1 cellular context compared by ENCODE assay signal in genomic region chr20:31596412-31596715, GRCh38.
TF ChIP-seq lines count a peak whose summit lies in the region.
"Not testable (repeated sequence)": the region's sequence is repeated elsewhere in the genome, so short reads cannot be mapped to it uniquely, and the experiment has no call there.

No MANE protein-coding gene starts in this region.

TF ChIP-seq in HepG2, 621 proteins besides CTCF, POLR2A, EP300 and RAD21:
- TF ChIP-seq PTBP1 (IDR thresholded peaks at IDR 0.05; ENCODE audit: low read depth, low read length, poor library complexity, severe bottlenecking) (peak; percentile 44), ZFP37 (CRISPR knock-in tag; IDR thresholded peaks at IDR 0.05; ENCODE audit: borderline replicate concordance) (0 out of 2 replicates have a peak, but pooled peaks have one; percentile 33), ZNF687 (CRISPR knock-in tag; IDR thresholded peaks at IDR 0.05) (peak; percentile 56), KDM1A (CRISPR knock-in tag; IDR thresholded peaks at IDR 0.05) (0 out of 2 replicates have a peak, but pooled peaks have one; percentile 16), ZBTB7B (CRISPR knock-in tag; IDR thresholded peaks at IDR 0.05) (peak; percentile 24), ZFP91 (CRISPR knock-in tag; IDR thresholded peaks at IDR 0.05; ENCODE audit: borderline replicate concordance) (0 out of 2 replicates have a peak, but pooled peaks have one; percentile 43), ZNF362 (CRISPR knock-in tag; IDR thresholded peaks at IDR 0.05; ENCODE audit: borderline replicate concordance) (peak; percentile 85; the same call in 1 of the 2 replicates), ZBTB42 (CRISPR knock-in tag; IDR thresholded peaks at IDR 0.05) (peak; percentile 45; the same call in 1 of the 2 replicates), HNF4A (CRISPR knock-in tag; IDR thresholded peaks at IDR 0.05) (peak; percentile 16), ZNF782 (CRISPR knock-in tag; IDR thresholded peaks at IDR 0.05; ENCODE audit: borderline replicate concordance) (0 out of 2 replicates have a peak, but pooled peaks have one; percentile 29), USF2 (CRISPR knock-in tag; IDR thresholded peaks at IDR 0.05; ENCODE audit: borderline replicate concordance) (peak; percentile 50; the same call in 1 of the 2 replicates), HIC2 (CRISPR knock-in tag; IDR thresholded peaks at IDR 0.05; ENCODE audit: low read depth) (peak; percentile 21; the same call in 1 of the 2 replicates), ZNF513 (CRISPR knock-in tag; conservative IDR thresholded peaks at IDR 0.05) (0 out of 2 replicates have a peak, but pooled peaks have one; percentile 80), MIXL1 (CRISPR knock-in tag; IDR thresholded peaks at IDR 0.05) (0 out of 2 replicates have a peak, but pooled peaks have one; percentile 5), ZNF121 (CRISPR knock-in tag; IDR thresholded peaks at IDR 0.05) (peak; percentile 65; the same call in 1 of the 2 replicates), RBFOX2 (IDR thresholded peaks at IDR 0.05; ENCODE audit: low read depth, low read length) (0 out of 2 replicates have a peak, but pooled peaks have one; percentile 53), SP2 (CRISPR knock-in tag; IDR thresholded peaks at IDR 0.05) (peak; percentile 34; the same call in 1 of the 2 replicates), HDAC2 (CRISPR knock-in tag; IDR thresholded peaks at IDR 0.05) (peak; percentile 7; the same call in 1 of the 2 replicates), HNF1B (CRISPR knock-in tag; IDR thresholded peaks at IDR 0.05) (0 out of 2 replicates have a peak, but pooled peaks have one; percentile 20), POLR2G (IDR thresholded peaks at IDR 0.05; ENCODE audit: low read depth, low read length) (peak; percentile 3; the same call in 1 of the 2 replicates), ZNF766 (CRISPR knock-in tag; IDR thresholded peaks at IDR 0.05; ENCODE audit: borderline replicate concordance) (0 out of 2 replicates have a peak, but pooled peaks have one; percentile 3), ZNF619 (CRISPR knock-in tag; IDR thresholded peaks at IDR 0.05) (peak; percentile 11; the same call in 1 of the 2 replicates), CHD2 (IDR thresholded peaks at IDR 0.05; ENCODE audit: low read depth, low read length) (0 out of 2 replicates have a peak, but pooled peaks have one; percentile 12), ZNF768 (CRISPR knock-in tag; IDR thresholded peaks at IDR 0.05) (peak; percentile 96; the same call in 1 of the 2 replicates), ZMAT3 (CRISPR knock-in tag; conservative IDR thresholded peaks at IDR 0.05) (0 out of 2 replicates have a peak, but pooled peaks have one; percentile 42), HNRNPL (IDR thresholded peaks at IDR 0.05; ENCODE audit: low read depth, low read length) (peak; percentile 8; the same call in 1 of the 2 replicates)
- TF ChIP-seq USF2 (IDR thresholded peaks at IDR 0.05; ENCODE audit: low read depth, low read length) = not testable (repeated sequence)
